Comparison of ENCODE assay signal across 8 cellular contexts in genomic region chr17:49414622-49415350, GRCh38.
DNase-seq lines count a peak whose midpoint lies in the region; ATAC-seq lines count a peak whose summit lies in the region.

Gene PHB1 (minus strand): TSS chr17:49414882. CDS start chr17:49413264, 1,618 bp downstream.

- ATAC-seq in GM19023 (IDR thresholded peaks at IDR 0.05; ENCODE audit: unreplicated experiment), result peak; percentile 98
- ATAC-seq in HG03280 (IDR thresholded peaks at IDR 0.05; ENCODE audit: unreplicated experiment), result peak; percentile 96
- ATAC-seq in central memory CD8-positive, alpha-beta T cell (replicated peaks; ENCODE audit: extremely low read depth, poor library complexity, severe bottlenecking), result peak; percentile 99

- peaks cover 27% of the 10 kb centered on the region for H3K36me3 Mint-ChIP-seq in central memory CD8-positive, alpha-beta T cell (ENCODE audit: insufficient read depth)

- peak within 1 kb of the TSS; percentile 79 for H3K27ac Mint-ChIP-seq in central memory CD8-positive, alpha-beta T cell (ENCODE audit: low read depth)

- H3K4me3 Mint-ChIP-seq in central memory CD8-positive, alpha-beta T cell, result peak within 1 kb of the TSS; percentile 90

- peak; percentile 98 for DNase-seq in AG08396 (ENCODE audit: low spot score)
- peak; percentile 97 for DNase-seq in NCI-H345 treated with DMSO at 0.1 percent for 48 hours (lab: John Stamatoyannopoulos, UW; ENCODE audit: unreplicated experiment)
- DNase-seq in activated CD4-positive, CD25-positive, alpha-beta regulatory T cell (lab: John Stamatoyannopoulos, UW), result peak; percentile 85 to 88 (median 87)
- peak; percentile 82 to 90 for DNase-seq in central memory CD8-positive, alpha-beta T cell (ENCODE audit: low spot score in 2 of 2)
- peak; percentile 99 for DNase-seq in iris pigment epithelial cell (ENCODE audit: low read depth)
- peak; percentile 88 for DNase-seq in stimulated activated CD4-positive, alpha-beta T cell treated with anti-CD3 and anti-CD28 coated beads, Interleukin-12 subunit alpha, Interleukin-12 subunit beta, amount 100 ng/mL, for 4 hours

- H3K27me3 Mint-ChIP-seq in central memory CD8-positive, alpha-beta T cell, result no peaks in the 10 kb centered on the region

- peaks cover 25% of the 10 kb centered on the region for H3K4me1 Mint-ChIP-seq in central memory CD8-positive, alpha-beta T cell

- H3K9me3 Mint-ChIP-seq in central memory CD8-positive, alpha-beta T cell, result no peaks in the 10 kb centered on the region

Comparison
In these comparisons a context has a peak if more than half of its experiments do, and no peak if none do; other contexts are left out.
1. Peak in every context shown above with its lines: DNase-seq and ATAC-seq.